In the genomic region with DNA sequence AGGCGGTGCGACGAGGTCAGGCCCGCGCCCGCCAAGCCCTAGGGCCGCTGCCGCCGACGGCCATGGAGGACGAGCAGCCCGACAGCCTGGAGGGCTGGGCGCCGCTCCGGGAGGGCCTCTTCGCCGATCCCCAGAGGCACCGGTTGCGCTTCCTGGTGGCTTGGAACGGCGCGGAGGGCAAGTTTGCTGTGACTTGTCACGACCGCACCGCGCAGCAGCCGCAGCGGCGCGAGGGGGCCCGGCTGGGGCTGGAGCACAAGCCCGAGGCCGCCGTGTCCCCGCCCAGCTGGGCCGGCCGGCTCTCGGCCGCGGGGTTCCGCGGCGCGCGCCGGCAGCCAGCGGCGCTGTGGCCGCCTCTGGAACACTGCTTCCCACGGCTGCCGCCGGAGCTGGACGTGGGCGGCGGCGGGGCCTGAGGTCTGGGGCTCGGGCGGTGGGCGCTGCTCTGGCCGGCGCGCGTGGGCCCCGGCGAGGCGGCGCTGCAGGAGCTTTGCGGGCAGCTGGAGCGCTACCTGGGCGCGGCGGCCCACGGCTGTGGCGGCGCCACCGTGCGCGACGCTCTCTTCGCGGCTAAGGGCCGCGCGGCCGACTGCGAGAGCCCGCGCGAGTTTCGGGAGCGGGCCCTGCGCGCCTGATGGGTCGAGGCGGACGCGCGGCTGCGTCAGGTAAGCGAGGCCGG, we compare ENCODE assay signal across 1 cellular context.
TF ChIP-seq lines count a peak whose summit lies in the region.

No MANE protein-coding gene starts in this region.

TF ChIP-seq in K562, 482 proteins besides CTCF, POLR2A, EP300 and RAD21 (continued from another document):
- TF ChIP-seq, protein P1, sequence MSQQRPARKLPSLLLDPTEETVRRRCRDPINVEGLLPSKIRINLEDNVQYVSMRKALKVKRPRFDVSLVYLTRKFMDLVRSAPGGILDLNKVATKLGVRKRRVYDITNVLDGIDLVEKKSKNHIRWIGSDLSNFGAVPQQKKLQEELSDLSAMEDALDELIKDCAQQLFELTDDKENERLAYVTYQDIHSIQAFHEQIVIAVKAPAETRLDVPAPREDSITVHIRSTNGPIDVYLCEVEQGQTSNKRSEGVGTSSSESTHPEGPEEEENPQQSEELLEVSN (IDR thresholded peaks at IDR 0.05; ENCODE audit: borderline replicate concordance in 1 of 2, extremely low read depth in 1 of 2, insufficient read depth in 1 of 2, insufficient read length in 1 of 2, low read depth in 1 of 2, low read length in 1 of 2, poor library complexity in 1 of 2, severe bottlenecking in 1 of 2), result peak in 1 of 2 experiments; percentile 17
- TF ChIP-seq SIN3B (IDR thresholded peaks at IDR 0.05; ENCODE audit: low read depth), result peak; percentile 46; the same call in 1 of the 2 replicates
- TF ChIP-seq, protein P2, sequence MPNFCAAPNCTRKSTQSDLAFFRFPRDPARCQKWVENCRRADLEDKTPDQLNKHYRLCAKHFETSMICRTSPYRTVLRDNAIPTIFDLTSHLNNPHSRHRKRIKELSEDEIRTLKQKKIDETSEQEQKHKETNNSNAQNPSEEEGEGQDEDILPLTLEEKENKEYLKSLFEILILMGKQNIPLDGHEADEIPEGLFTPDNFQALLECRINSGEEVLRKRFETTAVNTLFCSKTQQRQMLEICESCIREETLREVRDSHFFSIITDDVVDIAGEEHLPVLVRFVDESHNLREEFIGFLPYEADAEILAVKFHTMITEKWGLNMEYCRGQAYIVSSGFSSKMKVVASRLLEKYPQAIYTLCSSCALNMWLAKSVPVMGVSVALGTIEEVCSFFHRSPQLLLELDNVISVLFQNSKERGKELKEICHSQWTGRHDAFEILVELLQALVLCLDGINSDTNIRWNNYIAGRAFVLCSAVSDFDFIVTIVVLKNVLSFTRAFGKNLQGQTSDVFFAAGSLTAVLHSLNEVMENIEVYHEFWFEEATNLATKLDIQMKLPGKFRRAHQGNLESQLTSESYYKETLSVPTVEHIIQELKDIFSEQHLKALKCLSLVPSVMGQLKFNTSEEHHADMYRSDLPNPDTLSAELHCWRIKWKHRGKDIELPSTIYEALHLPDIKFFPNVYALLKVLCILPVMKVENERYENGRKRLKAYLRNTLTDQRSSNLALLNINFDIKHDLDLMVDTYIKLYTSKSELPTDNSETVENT (CRISPR knock-in tag; IDR thresholded peaks at IDR 0.05), result peak; percentile 59; the same call in 1 of the 2 replicates
- TF ChIP-seq GATAD2B (IDR thresholded peaks at IDR 0.05; ENCODE audit: borderline replicate concordance), result peak; percentile 83
- TF ChIP-seq, protein P3, sequence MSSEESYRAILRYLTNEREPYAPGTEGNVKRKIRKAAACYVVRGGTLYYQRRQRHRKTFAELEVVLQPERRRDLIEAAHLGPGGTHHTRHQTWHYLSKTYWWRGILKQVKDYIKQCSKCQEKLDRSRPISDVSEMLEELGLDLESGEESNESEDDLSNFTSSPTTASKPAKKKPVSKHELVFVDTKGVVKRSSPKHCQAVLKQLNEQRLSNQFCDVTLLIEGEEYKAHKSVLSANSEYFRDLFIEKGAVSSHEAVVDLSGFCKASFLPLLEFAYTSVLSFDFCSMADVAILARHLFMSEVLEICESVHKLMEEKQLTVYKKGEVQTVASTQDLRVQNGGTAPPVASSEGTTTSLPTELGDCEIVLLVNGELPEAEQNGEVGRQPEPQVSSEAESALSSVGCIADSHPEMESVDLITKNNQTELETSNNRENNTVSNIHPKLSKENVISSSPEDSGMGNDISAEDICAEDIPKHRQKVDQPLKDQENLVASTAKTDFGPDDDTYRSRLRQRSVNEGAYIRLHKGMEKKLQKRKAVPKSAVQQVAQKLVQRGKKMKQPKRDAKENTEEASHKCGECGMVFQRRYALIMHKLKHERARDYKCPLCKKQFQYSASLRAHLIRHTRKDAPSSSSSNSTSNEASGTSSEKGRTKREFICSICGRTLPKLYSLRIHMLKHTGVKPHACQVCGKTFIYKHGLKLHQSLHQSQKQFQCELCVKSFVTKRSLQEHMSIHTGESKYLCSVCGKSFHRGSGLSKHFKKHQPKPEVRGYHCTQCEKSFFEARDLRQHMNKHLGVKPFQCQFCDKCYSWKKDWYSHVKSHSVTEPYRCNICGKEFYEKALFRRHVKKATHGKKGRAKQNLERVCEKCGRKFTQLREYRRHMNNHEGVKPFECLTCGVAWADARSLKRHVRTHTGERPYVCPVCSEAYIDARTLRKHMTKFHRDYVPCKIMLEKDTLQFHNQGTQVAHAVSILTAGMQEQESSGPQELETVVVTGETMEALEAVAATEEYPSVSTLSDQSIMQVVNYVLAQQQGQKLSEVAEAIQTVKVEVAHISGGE (CRISPR knock-in tag; IDR thresholded peaks at IDR 0.05), result 0 out of 6 replicates have a peak, but pooled peaks of 1 of the 3 experiments have one; percentile 24
- TF ChIP-seq POLR2G (IDR thresholded peaks at IDR 0.05; ENCODE audit: low read depth, low read length), result peak; percentile 66
- TF ChIP-seq RB1 (IDR thresholded peaks at IDR 0.05; ENCODE audit: low read depth), result 0 out of 2 replicates have a peak, but pooled peaks have one; percentile 37
- peak; percentile 78 for TF ChIP-seq CTBP1 (IDR thresholded peaks at IDR 0.05; ENCODE audit: borderline replicate concordance)
- TF ChIP-seq, protein P4, sequence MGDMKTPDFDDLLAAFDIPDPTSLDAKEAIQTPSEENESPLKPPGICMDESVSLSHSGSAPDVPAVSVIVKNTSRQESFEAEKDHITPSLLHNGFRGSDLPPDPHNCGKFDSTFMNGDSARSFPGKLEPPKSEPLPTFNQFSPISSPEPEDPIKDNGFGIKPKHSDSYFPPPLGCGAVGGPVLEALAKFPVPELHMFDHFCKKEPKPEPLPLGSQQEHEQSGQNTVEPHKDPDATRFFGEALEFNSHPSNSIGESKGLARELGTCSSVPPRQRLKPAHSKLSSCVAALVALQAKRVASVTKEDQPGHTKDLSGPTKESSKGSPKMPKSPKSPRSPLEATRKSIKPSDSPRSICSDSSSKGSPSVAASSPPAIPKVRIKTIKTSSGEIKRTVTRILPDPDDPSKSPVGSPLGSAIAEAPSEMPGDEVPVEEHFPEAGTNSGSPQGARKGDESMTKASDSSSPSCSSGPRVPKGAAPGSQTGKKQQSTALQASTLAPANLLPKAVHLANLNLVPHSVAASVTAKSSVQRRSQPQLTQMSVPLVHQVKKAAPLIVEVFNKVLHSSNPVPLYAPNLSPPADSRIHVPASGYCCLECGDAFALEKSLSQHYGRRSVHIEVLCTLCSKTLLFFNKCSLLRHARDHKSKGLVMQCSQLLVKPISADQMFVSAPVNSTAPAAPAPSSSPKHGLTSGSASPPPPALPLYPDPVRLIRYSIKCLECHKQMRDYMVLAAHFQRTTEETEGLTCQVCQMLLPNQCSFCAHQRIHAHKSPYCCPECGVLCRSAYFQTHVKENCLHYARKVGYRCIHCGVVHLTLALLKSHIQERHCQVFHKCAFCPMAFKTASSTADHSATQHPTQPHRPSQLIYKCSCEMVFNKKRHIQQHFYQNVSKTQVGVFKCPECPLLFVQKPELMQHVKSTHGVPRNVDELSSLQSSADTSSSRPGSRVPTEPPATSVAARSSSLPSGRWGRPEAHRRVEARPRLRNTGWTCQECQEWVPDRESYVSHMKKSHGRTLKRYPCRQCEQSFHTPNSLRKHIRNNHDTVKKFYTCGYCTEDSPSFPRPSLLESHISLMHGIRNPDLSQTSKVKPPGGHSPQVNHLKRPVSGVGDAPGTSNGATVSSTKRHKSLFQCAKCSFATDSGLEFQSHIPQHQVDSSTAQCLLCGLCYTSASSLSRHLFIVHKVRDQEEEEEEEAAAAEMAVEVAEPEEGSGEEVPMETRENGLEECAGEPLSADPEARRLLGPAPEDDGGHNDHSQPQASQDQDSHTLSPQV (IDR thresholded peaks at IDR 0.05), result peak; percentile 25; the same call in 1 of the 2 replicates
